In the genomic region with DNA sequence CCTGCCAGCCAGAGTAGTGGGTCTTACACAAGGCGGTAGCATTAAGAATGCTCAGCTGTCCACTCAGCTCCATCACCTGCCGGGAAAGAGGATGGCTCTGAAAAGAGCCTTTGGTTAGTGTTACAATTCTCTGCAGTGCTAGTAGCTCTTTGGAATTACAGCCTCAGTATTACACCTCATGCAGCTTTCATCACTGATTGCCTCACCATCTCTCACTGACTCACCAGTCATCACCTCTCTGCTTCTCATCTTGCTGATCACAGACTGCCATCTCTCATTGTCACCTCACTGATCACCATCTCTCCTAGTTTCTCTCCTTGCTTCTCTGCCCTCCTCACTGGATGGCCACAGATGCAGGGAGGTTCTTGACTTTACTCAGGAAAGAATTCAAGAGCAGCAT, we compare ENCODE assay signal across 22 cellular contexts.
"Had no signal": no experiment of that assay in that cellular context is flagged by ENCODE, and none has a peak within 500 bp of the region (broad histone marks: within the 10 kb centered on the region; RNA-seq: fewer than 3 reads in every experiment).

No MANE protein-coding gene starts in this region.

- H3K4me1 Mint-ChIP-seq: activated naive CD4-positive, alpha-beta T cell treated with anti-CD3 and anti-CD28 coated beads, Interleukin-2, amount 10 ng/mL, durations not matched to agents 7 days and 5 days; activated naive CD8-positive, alpha-beta T cell treated with anti-CD3 and anti-CD28 coated beads, Interleukin-2, amount 50 U/mL, for 24 hours had no signal

- H3K4me1 ChIP-seq: esophagus squamous epithelium, SJCRH30, testis had no signal

- H3K27ac Mint-ChIP-seq: activated naive CD4-positive, alpha-beta T cell treated with anti-CD3 and anti-CD28 coated beads, Interleukin-2, amount 10 ng/mL, durations not matched to agents 7 days and 5 days; activated naive CD8-positive, alpha-beta T cell treated with anti-CD3 and anti-CD28 coated beads, Interleukin-2, amount 50 U/mL, for 24 hours; stimulated activated naive CD8-positive, alpha-beta T cell treated with anti-CD3 and anti-CD28 coated beads, Interleukin-15, Interleukin-2, amounts not matched to agents 100 ng/mL and 50 ng/mL, for 24 hours had no signal

- H3K27me3 ChIP-seq: brain microvascular endothelial cell, esophagus squamous epithelium, SJCRH30, testis had no signal

- ATAC-seq: activated naive CD8-positive, alpha-beta T cell treated with anti-CD3 and anti-CD28 coated beads, Interleukin-2, amount 50 U/mL, for 24 hours; activated T-cell treated with anti-CD3 and anti-CD28 coated beads, Interleukin-2, amount 50 U/mL, for 4 hours; left colon had no signal

- H3K27me3 Mint-ChIP-seq: activated naive CD4-positive, alpha-beta T cell treated with anti-CD3 and anti-CD28 coated beads, Interleukin-2, amount 10 ng/mL, durations not matched to agents 7 days and 5 days; stimulated activated naive CD8-positive, alpha-beta T cell treated with anti-CD3 and anti-CD28 coated beads, Interleukin-15, Interleukin-2, amounts not matched to agents 100 ng/mL and 50 ng/mL, for 24 hours had no signal

- H3K27ac ChIP-seq: brain microvascular endothelial cell, esophagus squamous epithelium, SJCRH30, testis, VCaP had no signal

- H3K9me3 Mint-ChIP-seq: stimulated activated naive CD8-positive, alpha-beta T cell treated with anti-CD3 and anti-CD28 coated beads, Interleukin-15, Interleukin-2, amounts not matched to agents 100 ng/mL and 50 ng/mL, for 24 hours had no signal

- H3K36me3 Mint-ChIP-seq: activated naive CD4-positive, alpha-beta T cell treated with anti-CD3 and anti-CD28 coated beads, Interleukin-2, amount 10 ng/mL, durations not matched to agents 7 days and 5 days had no signal

- H3K4me3 ChIP-seq: esophagus squamous epithelium, lung, SJCRH30, testis had no signal

- H3K9me3 ChIP-seq: esophagus squamous epithelium, SJCRH30, testis had no signal

- FAIRE-seq: frontal cortex had no signal

- DNase-seq: activated CD4-positive, alpha-beta T cell treated with anti-CD3 and anti-CD28 coated beads, Interleukin-2, amount 50 U/mL, for 1 hour; activated CD4-positive, CD25-positive, alpha-beta regulatory T cell treated with anti-CD3 and anti-CD28 coated beads, Interleukin-2, amount 50 U/mL, for 72 hours; activated CD8-positive, alpha-beta memory T cell treated with anti-CD3 and anti-CD28 coated beads, Interleukin-2, amount 50 U/mL, for 4 hours; activated naive CD4-positive, alpha-beta T cell treated with anti-CD3 and anti-CD28 coated beads, Interleukin-2, amount 10 ng/mL, durations not matched to agents 7 days and 5 days; activated naive CD8-positive, alpha-beta T cell treated with anti-CD3 and anti-CD28 coated beads, Interleukin-2, amount 50 U/mL, for 24 hours; activated T-cell treated with anti-CD3 and anti-CD28 coated beads, Interleukin-2, amount 50 U/mL, for 4 hours; aorta; brain microvascular endothelial cell; cortex of kidney; effector CD4-positive, alpha-beta T cell; esophagus squamous epithelium; head of caudate nucleus; left colon; midbrain; SJCRH30; stimulated activated CD4-positive, alpha-beta T cell treated with anti-CD3 and anti-CD28 coated beads, Interleukin-12 subunit alpha, Interleukin-12 subunit beta, amount 100 ng/mL, for 4 hours; stimulated activated CD4-positive, alpha-beta T cell treated with anti-CD3 and anti-CD28 coated beads, Interleukin-2, amount 100 ng/mL, for 24 hours; testis had no signal

- H3K36me3 ChIP-seq: brain microvascular endothelial cell, esophagus squamous epithelium, SJCRH30 had no signal

- H3K4me3 Mint-ChIP-seq: activated naive CD4-positive, alpha-beta T cell treated with anti-CD3 and anti-CD28 coated beads, Interleukin-2, amount 10 ng/mL, durations not matched to agents 7 days and 5 days; activated naive CD8-positive, alpha-beta T cell treated with anti-CD3 and anti-CD28 coated beads, Interleukin-2, amount 50 U/mL, for 24 hours; activated T-cell treated with anti-CD3 and anti-CD28 coated beads, Interleukin-2, amount 50 U/mL, for 4 hours; stimulated activated naive CD8-positive, alpha-beta T cell treated with anti-CD3 and anti-CD28 coated beads, Interleukin-15, Interleukin-2, amounts not matched to agents 100 ng/mL and 50 ng/mL, for 24 hours had no signal
